ENCODE assay signal across 12 cellular contexts in genomic region chr10:32970910-32971309, GRCh38. TPM values are rescaled to one million over a fixed set of nuclear protein-coding genes. Genes with fewer than 3 reads are reported as not detected.
DNase-seq lines count a peak whose midpoint lies in the region; ATAC-seq, FAIRE-seq and TF ChIP-seq lines count a peak whose summit lies in the region.
"Had no signal": no experiment of that assay in that cellular context is flagged by ENCODE, and none has a peak within 500 bp of the region (broad histone marks: within the 10 kb centered on the region; RNA-seq: fewer than 3 reads in every experiment).

No MANE protein-coding gene starts in this region.

- H2AFZ ChIP-seq in HepG2 (ENCODE audit: low read length): no peak overlapping the region
- H2AFZ ChIP-seq in Loucy (ENCODE audit: low read length): no peak overlapping the region

- H3K27me3 ChIP-seq in HepG2 (ENCODE audit: control insufficient read depth in 1 of 2, insufficient read depth in 2 of 2, low read length in 2 of 2): no peaks in the 10 kb centered on the region
- no peaks in the 10 kb centered on the region for H3K27me3 ChIP-seq in right lobe of liver
- H3K27me3 ChIP-seq in Loucy (ENCODE audit: insufficient read depth, low read length, poor library complexity, severe bottlenecking): no peaks in the 10 kb centered on the region
- H3K27me3 ChIP-seq: SJSA1 had no signal

- no peaks in the 10 kb centered on the region for H4K20me1 ChIP-seq in HepG2 (ENCODE audit: insufficient read depth, low read length)
- no peaks in the 10 kb centered on the region for H4K20me1 ChIP-seq in Loucy (ENCODE audit: insufficient read depth, low read length, poor library complexity, severe bottlenecking)

- 26% methylated on average over 2 of the region's 2 CpGs for WGBS in HepG2 (ENCODE audit: low lambda C conversion rate)
- WGBS in right lobe of liver (ENCODE audit: insufficient coverage, low coverage, low lambda C conversion rate, missing lambda C conversion rate): 82% methylated on average over 2 of the region's 2 CpGs

- ATAC-seq in HepG2 (no peak), right lobe of liver (no peak), HG02763 (IDR thresholded peaks at IDR 0.05; ENCODE audit: unreplicated experiment) (peak; percentile 65)

- peak overlapping the region; percentile 84 for H3K4me2 ChIP-seq in HepG2 (ENCODE audit: low read depth, low read length)
- H3K4me2 ChIP-seq in Loucy (ENCODE audit: low read depth, low read length, poor library complexity, severe bottlenecking): peak overlapping the region; percentile 65

- in situ Hi-C loops in HepG2 (cut with HindIII; ENCODE audit: extremely low pct_ligation_motif_present, low pct_unique_long_range_greater_than_20kb): no loop called here

- FAIRE-seq in HepG2 (lab: Jason Lieb, UNC): no peak

- H3K9me3 ChIP-seq in HepG2 (ENCODE audit: low read length) (no peaks in the 10 kb centered on the region), right lobe of liver (no peaks in the 10 kb centered on the region), Loucy (ENCODE audit: insufficient read depth, low read depth, low read length) (no peaks in the 10 kb centered on the region)
- H3K9me3 ChIP-seq: SJSA1 had no signal

- no TSS peak for BruUV-seq in HepG2 (replicated peaks; lab: Mats Ljungman, UMichigan)

- no peak for TF ChIP-seq EP300 in HepG2 (IDR thresholded peaks at IDR 0.05; ENCODE audit: low read depth in 2 of 2, low read length in 2 of 2)
- TF ChIP-seq EP300 in HepG2 (CRISPR knock-in tag; IDR thresholded peaks at IDR 0.05; ENCODE audit: borderline replicate concordance): no peak

- H3F3A ChIP-seq in Loucy (ENCODE audit: low read depth): peaks cover 20% of the 10 kb centered on the region

- H3K9me2 ChIP-seq in Loucy (replicated peaks; ENCODE audit: low read depth, low read length): no peaks in the 10 kb centered on the region

- H3K79me2 ChIP-seq in HepG2 (ENCODE audit: insufficient read depth, low read length) (no peaks in the 10 kb centered on the region), Loucy (ENCODE audit: insufficient read depth, low read length) (no peaks in the 10 kb centered on the region)

- H3K9ac ChIP-seq in HepG2 (ENCODE audit: insufficient read depth, low read depth, low read length): no peak overlapping the region
- H3K9ac ChIP-seq in Loucy (ENCODE audit: low read depth, low read length, poor library complexity, severe bottlenecking): peak overlapping the region; percentile 68

- TF ChIP-seq POLR2A in HepG2 (IDR thresholded peaks at IDR 0.05; ENCODE audit: insufficient read depth in 1 of 2, low read depth in 2 of 2, low read length in 2 of 2) (no peak), right lobe of liver (IDR thresholded peaks at IDR 0.05) (no peak)

- DNase-seq in HepG2 (ENCODE audit: low spot score) (no peak), right lobe of liver (no peak), NAMALWA (ENCODE audit: low spot score) (no peak), coronary artery (ENCODE audit: low spot score) (no peak), NCI-H748 (lab: John Stamatoyannopoulos, UW; ENCODE audit: unreplicated experiment) (no peak), AML-193 (lab: John Stamatoyannopoulos, UW) (no peak)
- DNase-seq: activated CD4-positive, alpha-beta T cell treated with anti-CD3 and anti-CD28 coated beads for 48 hours; activated naive CD4-positive, alpha-beta T cell; NCI-H524 treated with DMSO at 0.1 percent for 48 hours had no signal

- H3K27ac ChIP-seq in HepG2 (ENCODE audit: extremely low read length, insufficient read depth, low read length): no peak overlapping the region
- H3K27ac ChIP-seq in right lobe of liver: no peak overlapping the region
- no peak overlapping the region for H3K27ac ChIP-seq in coronary artery
- H3K27ac ChIP-seq: SJSA1 had no signal

- intact Hi-C loops in HepG2 (cut with micrococcal nuclease; ENCODE audit: unreplicated experiment): no loop called here
- intact Hi-C loops in right lobe of liver (cut with DNase I): no loop called here

- CTCF ChIA-PET in HepG2 (lab: Yijun Ruan, JAX; ENCODE audit: low intra/inter-chr PET ratio, low total read pairs): no interaction called here

- POLR2A ChIA-PET in HepG2 (lab: Yijun Ruan, JAX): interaction anchor here (1.0 to 2.7 kb wide), 4 partner anchors 11 to 15 kb away, joined by 4 to 47 read pairs (median 10); no protein-coding TSS in a partner anchor

- H3K4me1 ChIP-seq in HepG2 (ENCODE audit: insufficient read depth, low read length) (peaks cover 32% of the 10 kb centered on the region), right lobe of liver (peaks cover 0 to 13% (median 0%) of the 10 kb centered on the region in 4 donors), Loucy (ENCODE audit: insufficient read depth, low read length, poor library complexity, severe bottlenecking) (peaks cover 37% of the 10 kb centered on the region)
- H3K4me1 ChIP-seq: SJSA1 had no signal

- no peak for TF ChIP-seq RAD21 in HepG2 (CRISPR knock-in tag; IDR thresholded peaks at IDR 0.05)

- no peaks in the 10 kb centered on the region for H3K36me3 ChIP-seq in HepG2 (replicated peaks in 1 of 2; ENCODE audit: control insufficient read depth in 1 of 2, insufficient read depth in 2 of 2, low read length in 2 of 2)
- H3K36me3 ChIP-seq in right lobe of liver: no peaks in the 10 kb centered on the region
- no peaks in the 10 kb centered on the region for H3K36me3 ChIP-seq in Loucy (ENCODE audit: insufficient read depth, low read length)
- H3K36me3 ChIP-seq: SJSA1 had no signal

- peak overlapping the region in 1 of 3 experiments; percentile 35; a peak in 1 of 6 replicates for H3K4me3 ChIP-seq in HepG2 (replicated peaks in 1 of 3; ENCODE audit: insufficient read depth in 1 of 3, low read depth in 2 of 3, low read length in 3 of 3)
- H3K4me3 ChIP-seq in right lobe of liver: no peak overlapping the region
- H3K4me3 ChIP-seq in Loucy (ENCODE audit: low read length, poor library complexity, severe bottlenecking): peak overlapping the region; percentile 46
- no peak overlapping the region for H3K4me3 ChIP-seq in coronary artery
- H3K4me3 ChIP-seq: SJSA1 had no signal

- TF ChIP-seq CTCF in HepG2 (CRISPR knock-in tag; IDR thresholded peaks at IDR 0.05): no peak
- no peak for TF ChIP-seq CTCF in right lobe of liver (IDR thresholded peaks at IDR 0.05)
- no peak for TF ChIP-seq CTCF in Loucy (conservative IDR thresholded peaks at IDR 0.05; ENCODE audit: low read length)
- no peak for TF ChIP-seq CTCF in coronary artery (IDR thresholded peaks at IDR 0.05)

TF ChIP-seq in HepG2, 621 proteins besides CTCF, POLR2A, EP300 and RAD21:
- TF ChIP-seq ZNF280D (CRISPR knock-in tag; IDR thresholded peaks at IDR 0.05): no peak
- no peak for TF ChIP-seq CBX2 (IDR thresholded peaks at IDR 0.05; ENCODE audit: low read depth, low read length)
- no peak for TF ChIP-seq CBX2 (CRISPR knock-in tag; IDR thresholded peaks at IDR 0.05; ENCODE audit: low read depth)
- TF ChIP-seq RNF2 (conservative IDR thresholded peaks at IDR 0.05; ENCODE audit: low read depth): no peak

RNA-seq across cellular contexts. Expression of gene ITGB1, which starts 12.9 kb away (rescaled TPM):
- total RNA-seq in HepG2 (2016; rRNA removed; fragmentation: Illumina TruSeq; extraction: Trizol): 123 and 190 TPM in 2 replicates
- total RNA-seq in HepG2 (2016; cell fraction: cytosol; rRNA removed; fragmentation: Illumina TruSeq; extraction: Trizol; ENCODE audit: low read depth): 12.8 and 13.0 TPM in 2 replicates
- 125 and 196 TPM in 2 replicates for total RNA-seq in HepG2 (2016; cell fraction: insoluble cytoplasmic fraction; rRNA removed; fragmentation: Illumina TruSeq; extraction: Trizol)
- total RNA-seq in HepG2 (2016; cell fraction: membrane; rRNA removed; fragmentation: Illumina TruSeq; extraction: Trizol): 42.7 and 46.7 TPM in 2 replicates
- total RNA-seq in HepG2 (2016; cell fraction: nucleus; rRNA removed; fragmentation: Illumina TruSeq; extraction: Trizol): 196 and 214 TPM in 2 replicates
- polyA plus RNA-seq in HepG2 (2011; rRNA removed): 182 and 204 TPM in 2 replicates
- polyA plus RNA-seq in HepG2 (2011; cell fraction: cytosol; rRNA removed): 96.4 and 188 TPM in 2 replicates
- polyA plus RNA-seq in HepG2 (2011; cell fraction: nucleus; rRNA removed): 38.6 and 61.3 TPM in 2 replicates
- polyA plus RNA-seq in HepG2 (2012): 233 and 276 TPM in 2 replicates
- 7.7 and 7.8 TPM in 2 replicates for polyA plus RNA-seq in HepG2 (2016; cell fraction: cytosol; fragmentation: Illumina TruSeq; extraction: Trizol; ENCODE audit: low read depth)
- 97.9 and 104 TPM in 2 replicates for polyA plus RNA-seq in HepG2 (2016; cell fraction: insoluble cytoplasmic fraction; fragmentation: Illumina TruSeq; extraction: Trizol; ENCODE audit: low read depth)
- 21.6 and 25.4 TPM in 2 replicates for polyA plus RNA-seq in HepG2 (2016; cell fraction: membrane; fragmentation: Illumina TruSeq; extraction: Trizol; ENCODE audit: low read depth)
- 187 and 204 TPM in 2 replicates for polyA plus RNA-seq in HepG2 (2016; cell fraction: nucleus; fragmentation: Illumina TruSeq; extraction: Trizol; ENCODE audit: insufficient read depth, low read depth)
- polyA minus RNA-seq in HepG2 (2011; rRNA and poly(A)+ RNA removed; ENCODE audit: low replicate concordance): 148 and 185 TPM in 2 replicates
- 165 and 204 TPM in 2 replicates for polyA minus RNA-seq in HepG2 (2011; cell fraction: cytosol; rRNA and poly(A)+ RNA removed)
- 170 and 220 TPM in 2 replicates for polyA minus RNA-seq in HepG2 (2011; cell fraction: nucleus; rRNA and poly(A)+ RNA removed)
- total RNA-seq in right lobe of liver: 100 to 1,000 TPM; 120 to 301 (median 239) TPM
